ENCODE assay signal across 7 cellular contexts in the genomic region with DNA sequence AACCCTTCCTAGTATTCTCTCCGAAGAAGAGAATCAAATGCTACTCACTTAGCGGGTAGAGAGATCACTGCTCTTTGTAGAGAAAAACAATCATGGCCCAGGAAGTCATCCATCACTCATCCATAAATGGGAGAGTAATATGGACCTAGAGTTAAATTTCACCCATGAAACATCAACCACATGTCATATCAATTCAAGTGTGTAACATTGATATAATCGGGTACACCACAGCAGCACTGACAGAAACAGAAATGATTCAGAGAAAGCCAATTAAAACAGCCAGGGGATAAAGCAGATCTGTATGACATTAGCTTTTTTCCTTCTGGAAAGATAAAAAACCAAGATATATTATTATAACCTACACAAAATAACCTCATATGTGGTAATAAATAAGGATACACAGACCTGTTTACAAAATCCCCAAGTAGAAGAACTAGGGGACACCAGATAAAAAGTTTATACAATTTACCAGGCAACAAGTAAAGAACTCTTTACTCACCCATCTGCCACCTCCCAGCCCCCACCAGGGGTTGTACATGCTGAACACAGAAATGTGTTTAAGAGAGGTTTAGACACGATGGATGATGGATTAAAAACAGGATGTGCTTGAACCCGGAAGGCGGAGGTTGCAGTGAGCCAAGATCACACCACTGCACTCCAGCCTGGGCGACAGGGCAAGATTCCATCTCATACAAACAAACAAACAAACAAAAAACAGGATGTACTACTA. TPM values are rescaled to one million over a fixed set of nuclear protein-coding genes. Genes with fewer than 3 reads are reported as not detected.
DNase-seq lines count a peak whose midpoint lies in the region; ATAC-seq, FAIRE-seq and TF ChIP-seq lines count a peak whose summit lies in the region.
"Not testable (repeated sequence)": the region's sequence is repeated elsewhere in the genome, so short reads cannot be mapped to it uniquely, and the experiment has no call there.
"Had no signal": no experiment of that assay in that cellular context is flagged by ENCODE, and none has a peak within 500 bp of the region (broad histone marks: within the 10 kb centered on the region; RNA-seq: fewer than 3 reads in every experiment).

No MANE protein-coding gene starts in this region.

- H3K27ac Mint-ChIP-seq in GM23338 (peak overlapping the region; percentile 38; the same call in 1 of the 2 replicates), T-helper 17 cell (peak overlapping the region; percentile 57)

- not testable (repeated sequence) for H3K4me3 ChIP-seq in GM23338; OCI-LY7 (ENCODE audit: low read depth, low read length, poor library complexity, severe bottlenecking); GM12878; iPS-18a (ENCODE audit: low read length)

- H3K4me3 Mint-ChIP-seq in GM23338, T-helper 17 cell: not testable (repeated sequence)

- H3K4me1 Mint-ChIP-seq in GM23338 = peaks cover 20% of the 10 kb centered on the region; the same call in 2 of the 3 replicates
- not testable (repeated sequence) for H3K4me1 Mint-ChIP-seq in T-helper 17 cell

- H3K4me1 ChIP-seq in GM23338 (ENCODE audit: insufficient read depth) = peaks cover 10% of the 10 kb centered on the region; the same call in 1 of the 2 replicates
- not testable (repeated sequence) for H3K4me1 ChIP-seq in OCI-LY7 (ENCODE audit: insufficient read depth, low read length, poor library complexity, severe bottlenecking); GM12878 (ENCODE audit: control insufficient read depth, insufficient read depth, low read length); iPS-18a (ENCODE audit: control insufficient read depth, low read depth, low read length)

- intact Hi-C loops in OCI-LY7 (cut with micrococcal nuclease; ENCODE audit: unreplicated experiment); GM12878 (cut with micrococcal nuclease; ENCODE audit: unreplicated experiment): not testable (repeated sequence)

- SMC1A ChIA-PET in GM12878 (lab: Charles Lee; ENCODE audit: uncharacterized antibody, unreplicated experiment) = not testable (repeated sequence)

- not testable (repeated sequence) for H3K27ac ChIP-seq in GM23338 (ENCODE audit: low read depth); OCI-LY7 (ENCODE audit: low read depth, low read length, poor library complexity, severe bottlenecking); GM12878 (ENCODE audit: control insufficient read depth, insufficient read depth)
- H3K27ac ChIP-seq in iPS-18a (ENCODE audit: low read length) = peak overlapping the region; percentile 64

- H3K79me2 ChIP-seq in GM23338 (replicated peaks; ENCODE audit: insufficient read depth); OCI-LY7 (ENCODE audit: insufficient read depth, low read depth, low read length); GM12878 (ENCODE audit: control insufficient read depth, insufficient read depth, low read length): not testable (repeated sequence)

- not testable (repeated sequence) for H3K9me3 ChIP-seq in OCI-LY7 (ENCODE audit: low read length); T-helper 17 cell (ENCODE audit: control insufficient read depth, low read length, poor library complexity, severe bottlenecking); GM12878 (replicated peaks; ENCODE audit: control insufficient read depth, insufficient read depth, low read length); iPS-18a (ENCODE audit: control insufficient read depth, low read depth, low read length)

- TF ChIP-seq CTCF in GM23338 (conservative IDR thresholded peaks at IDR 0.05; ENCODE audit: low read depth in 2 of 2); OCI-LY7 (conservative IDR thresholded peaks at IDR 0.05; ENCODE audit: low read length); GM12878 (IDR thresholded peaks at IDR 0.05 in 2 of 3, conservative IDR thresholded peaks at IDR 0.05 in 1 of 3; ENCODE audit: control insufficient read depth in 2 of 3, extremely low read depth in 1 of 3, insufficient read depth in 1 of 3, low read depth in 3 of 3, low read length in 3 of 3): not testable (repeated sequence)

- not testable (repeated sequence) for H3F3A ChIP-seq in GM23338 (replicated peaks; ENCODE audit: low read depth)

- BruUV-seq in OCI-LY7 (replicated peaks; lab: Mats Ljungman, UMichigan) (TSS peak; percentile 13), GM12878 (replicated peaks; lab: Mats Ljungman, UMichigan) (TSS peak; percentile 10)

- FAIRE-seq in GM12878 (lab: Jason Lieb, UNC) = not testable (repeated sequence)

- H3K27me3 ChIP-seq in GM23338 (ENCODE audit: insufficient read depth); GM12878 (replicated peaks in 1 of 2; ENCODE audit: control insufficient read depth in 2 of 2, insufficient read depth in 2 of 2, low read length in 1 of 2); iPS-18a (ENCODE audit: control insufficient read depth, insufficient read depth, low read length): not testable (repeated sequence)

- WGBS in GM12878 (ENCODE audit: insufficient coverage, insufficient replicate concordance, low lambda C conversion rate, missing lambda C conversion rate) = 98% methylated on average over 6 of the region's 7 CpGs

- H3K9ac ChIP-seq in GM12878 (ENCODE audit: control insufficient read depth, insufficient read depth, low read length); iPS-18a (ENCODE audit: low read length): not testable (repeated sequence)

- not testable (repeated sequence) for H3K9me3 Mint-ChIP-seq in GM23338

- peaks cover 66% of the 10 kb centered on the region for H3K36me3 Mint-ChIP-seq in GM23338 (ENCODE audit: low read depth)
- H3K36me3 Mint-ChIP-seq in T-helper 17 cell (ENCODE audit: low read depth) = not testable (repeated sequence)

- not testable (repeated sequence) for H3K27me3 Mint-ChIP-seq in GM23338 (ENCODE audit: insufficient read depth, low read depth, poor library complexity); T-helper 17 cell

- RAD21 ChIA-PET in GM12878 (lab: Charles Lee; ENCODE audit: unreplicated experiment) = not testable (repeated sequence)

- not testable (repeated sequence) for TF ChIP-seq RAD21 in GM12878 (IDR thresholded peaks at IDR 0.05; ENCODE audit: insufficient read depth, low read depth, low read length)

- CTCF ChIA-PET in OCI-LY7 (lab: Charles Lee; ENCODE audit: unreplicated experiment) = not testable (repeated sequence)
- CTCF ChIA-PET in GM12878 (lab: Yijun Ruan, JAX) = interaction anchor here (0.6 to 1.0 kb wide), 2 partner anchors 10 to 94 kb away, joined by 3 read pairs; no protein-coding TSS in a partner anchor

- not testable (repeated sequence) for DNase-seq in GM23338 (ENCODE audit: low spot score); OCI-LY7 (ENCODE audit: low spot score); T-helper 17 cell; GM12878 (ENCODE audit: low read depth, low spot score)

- not testable (repeated sequence) for H2AFZ ChIP-seq in GM23338; OCI-LY7 (ENCODE audit: low read length); GM12878 (ENCODE audit: control insufficient read depth, low read depth, low read length)

- in situ Hi-C loops in GM12878 (cut with MboI) = loop anchor here (10.0 kb wide), 1 partner anchor 777 kb away; no protein-coding TSS in a partner anchor

- not testable (repeated sequence) for TF ChIP-seq EP300 in GM12878 (IDR thresholded peaks at IDR 0.05; ENCODE audit: borderline replicate concordance in 1 of 2, control insufficient read depth in 1 of 2, low read depth in 2 of 2, low read length in 2 of 2)

- not testable (repeated sequence) for H3K36me3 ChIP-seq in GM23338 (ENCODE audit: insufficient read depth)
- H3K36me3 ChIP-seq in OCI-LY7 (ENCODE audit: insufficient read depth, low read length) (peaks cover 84% of the 10 kb centered on the region), GM12878 (ENCODE audit: control insufficient read depth in 2 of 2, insufficient read depth in 2 of 2, low read length in 1 of 2) (peaks cover 6 to 14% of the 10 kb centered on the region in 2 experiments), iPS-18a (ENCODE audit: control insufficient read depth, low read depth, low read length) (peaks cover 22% of the 10 kb centered on the region)

- H3K4me2 ChIP-seq in GM23338; OCI-LY7 (ENCODE audit: low read length); GM12878 (ENCODE audit: control insufficient read depth, insufficient read depth): not testable (repeated sequence)

- POLR2A ChIA-PET in OCI-LY7 (lab: Charles Lee) = interaction anchor here (1.6 kb wide), 1 partner anchor 14 kb away, joined by 5 read pairs; a partner anchor contains a TSS
- POLR2A ChIA-PET in GM12878 (lab: Charles Lee) = interaction anchor here (1.0 kb wide), 1 partner anchor 18 kb away, joined by 5 read pairs; no protein-coding TSS in a partner anchor

- not testable (repeated sequence) for H4K20me1 ChIP-seq in GM23338 (replicated peaks; ENCODE audit: insufficient read depth); OCI-LY7 (ENCODE audit: insufficient read depth, low read length); GM12878 (ENCODE audit: control insufficient read depth, insufficient read depth)

- ATAC-seq in GM23338, T-helper 17 cell, GM12878: not testable (repeated sequence)

- H3K9me2 ChIP-seq in GM23338 (ENCODE audit: insufficient read depth); OCI-LY7 (ENCODE audit: insufficient read depth, low read length): not testable (repeated sequence)

- TF ChIP-seq POLR2A in GM12878 (IDR thresholded peaks at IDR 0.05; ENCODE audit: low read depth, low read length) = not testable (repeated sequence)

RNA-seq across cellular contexts. Expression of a gene that starts 14.3 kb away (rescaled TPM):
- total RNA-seq in GM23338 (2014; rRNA removed; shearing (Covaris generic)) = 25.4 and 29.1 TPM in 2 replicates
- polyA plus RNA-seq in GM23338 (2016; fragmentation: Nextera tagmentation; extraction: Ambion mirVana) (24.8 and 25.5 TPM in 2 replicates), GM12878 (2011; rRNA removed) (21.3 and 23.3 TPM in 2 replicates), GM12878 (2014; fragmentation: Illumina TruSeq; extraction: Trizol) (12.7 and 17.7 TPM in 2 replicates), GM12878 (2014; fragmentation: Nextera tagmentation; extraction: Ambion mirVana) (10 to 100 TPM; 17.0 to 18.3 TPM), GM12878 (2014; rRNA removed) (38.3 and 43.9 TPM in 2 replicates), GM12878 (2016; fragmentation: Nextera tagmentation; extraction: Ambion mirVana) (10 to 100 TPM; 31.6 to 38.4 TPM)
- total RNA-seq in OCI-LY7 (2014; rRNA removed; shearing (Covaris generic)) = 47.1 and 60.7 TPM in 2 replicates
- total RNA-seq in OCI-LY7 (2022) (42.5 and 48.2 TPM in 2 replicates), T-helper 17 cell (10 to 100 TPM; 38.0 to 44.0 TPM), GM12878 (2014; rRNA removed) (26.4 and 27.8 TPM in 2 replicates), GM12878 (2014; rRNA removed; fragmentation: Illumina TruSeq; extraction: Trizol) (21.0 and 21.2 TPM in 2 replicates), GM12878 (2021) (25.1 and 32.4 TPM in 2 replicates)
- total RNA-seq in GM12878 (2013; cell fraction: nucleolus; rRNA removed) = 90.6 and 113 TPM in 2 replicates
- polyA plus RNA-seq in GM12878 (2011; ENCODE audit: low read depth) = 31.0 TPM
- 24.1 and 34.0 TPM in 2 replicates for polyA plus RNA-seq in GM12878 (2011; cell fraction: cytosol; rRNA removed)
- 80.6 and 93.3 TPM in 2 replicates for polyA plus RNA-seq in GM12878 (2011; cell fraction: nucleus; rRNA removed)
- polyA plus RNA-seq in GM12878 (2012) = 30.8 and 40.1 TPM in 2 replicates
- 6.1 and 11.8 TPM in 2 replicates for polyA minus RNA-seq in GM12878 (2011; rRNA and poly(A)+ RNA removed)
- 5.9 and 7.0 TPM in 2 replicates for polyA minus RNA-seq in GM12878 (2011; cell fraction: cytosol; rRNA and poly(A)+ RNA removed)
- polyA minus RNA-seq in GM12878 (2011; cell fraction: nucleus; rRNA and poly(A)+ RNA removed) = 16.8 and 30.2 TPM in 2 replicates

RNA-seq across cellular contexts. Expression of a gene that starts 25.6 kb away (rescaled TPM):
- total RNA-seq in GM23338 (2014; rRNA removed; shearing (Covaris generic)) = not detected in 2 replicates
- 0.97 TPM in 1 of 2 replicates, not detected in the other for polyA plus RNA-seq in GM23338 (2016; fragmentation: Nextera tagmentation; extraction: Ambion mirVana)
- not detected in 2 replicates for total RNA-seq in OCI-LY7 (2014; rRNA removed; shearing (Covaris generic))
- not detected in 2 replicates for total RNA-seq in OCI-LY7 (2022)
- not detected for total RNA-seq in T-helper 17 cell
- not detected in 2 replicates for total RNA-seq in GM12878 (2013; cell fraction: nucleolus; rRNA removed)
- not detected in 2 replicates for total RNA-seq in GM12878 (2014; rRNA removed)
- not detected in 2 replicates for total RNA-seq in GM12878 (2014; rRNA removed; fragmentation: Illumina TruSeq; extraction: Trizol)
- not detected in 2 replicates for total RNA-seq in GM12878 (2021)
- 1.0 TPM for polyA plus RNA-seq in GM12878 (2011; ENCODE audit: low read depth)
- not detected in 2 replicates for polyA plus RNA-seq in GM12878 (2011; rRNA removed)
- polyA plus RNA-seq in GM12878 (2011; cell fraction: cytosol; rRNA removed) = not detected in 2 replicates
- not detected in 2 replicates for polyA plus RNA-seq in GM12878 (2011; cell fraction: nucleus; rRNA removed)
- 2.1 and 2.8 TPM in 2 replicates for polyA plus RNA-seq in GM12878 (2012)
- polyA plus RNA-seq in GM12878 (2014; fragmentation: Illumina TruSeq; extraction: Trizol) = not detected in 2 replicates
- under 1 TPM; 0.05 to 0.40 TPM for polyA plus RNA-seq in GM12878 (2014; fragmentation: Nextera tagmentation; extraction: Ambion mirVana)
- not detected in 2 replicates for polyA plus RNA-seq in GM12878 (2014; rRNA removed)
- polyA plus RNA-seq in GM12878 (2016; fragmentation: Nextera tagmentation; extraction: Ambion mirVana) = 1 to 10 TPM; 1.6 to 2.3 TPM
- polyA minus RNA-seq in GM12878 (2011; rRNA and poly(A)+ RNA removed) = 0.21 TPM in 1 of 2 replicates, not detected in the other
- not detected in 2 replicates for polyA minus RNA-seq in GM12878 (2011; cell fraction: cytosol; rRNA and poly(A)+ RNA removed)
- 0.19 TPM in 1 of 2 replicates, not detected in the other for polyA minus RNA-seq in GM12878 (2011; cell fraction: nucleus; rRNA and poly(A)+ RNA removed)
- total RNA-seq: CD4-positive, alpha-beta memory T cell; GM23248 had no signal
- polyA plus RNA-seq: GM23248 had no signal

RNA-seq across cellular contexts. Expression of a gene that starts 51.5 kb away (rescaled TPM):
- 21.7 and 33.8 TPM in 2 replicates for total RNA-seq in GM23338 (2014; rRNA removed; shearing (Covaris generic))
- polyA plus RNA-seq in GM23338 (2016; fragmentation: Nextera tagmentation; extraction: Ambion mirVana) = 6.6 and 8.6 TPM in 2 replicates
- total RNA-seq in OCI-LY7 (2014; rRNA removed; shearing (Covaris generic)) = 130 and 149 TPM in 2 replicates
- 230 and 263 TPM in 2 replicates for total RNA-seq in OCI-LY7 (2022)
- total RNA-seq in T-helper 17 cell = 10 to 100 TPM; 33.9 to 50.5 TPM
- total RNA-seq in GM12878 (2013; cell fraction: nucleolus; rRNA removed) = 58.5 and 75.7 TPM in 2 replicates
- 47.4 and 57.8 TPM in 2 replicates for total RNA-seq in GM12878 (2014; rRNA removed)
- total RNA-seq in GM12878 (2014; rRNA removed; fragmentation: Illumina TruSeq; extraction: Trizol) = 18.8 and 19.7 TPM in 2 replicates
- total RNA-seq in GM12878 (2021) = 76.0 and 76.2 TPM in 2 replicates
- polyA plus RNA-seq in GM12878 (2011; ENCODE audit: low read depth) = 13.3 TPM
- polyA plus RNA-seq in GM12878 (2011; rRNA removed) = 19.8 and 35.9 TPM in 2 replicates
- polyA plus RNA-seq in GM12878 (2011; cell fraction: cytosol; rRNA removed) = 93.9 and 138 TPM in 2 replicates
- polyA plus RNA-seq in GM12878 (2011; cell fraction: nucleus; rRNA removed) = 24.8 and 48.1 TPM in 2 replicates
- polyA plus RNA-seq in GM12878 (2012) = 39.8 and 46.0 TPM in 2 replicates
- 6.7 and 18.0 TPM in 2 replicates for polyA plus RNA-seq in GM12878 (2014; fragmentation: Illumina TruSeq; extraction: Trizol)
- 1 to 10 TPM; 5.8 to 8.0 TPM for polyA plus RNA-seq in GM12878 (2014; fragmentation: Nextera tagmentation; extraction: Ambion mirVana)
- polyA plus RNA-seq in GM12878 (2014; rRNA removed) = 72.6 and 75.6 TPM in 2 replicates
- 100 to 1,000 TPM in 1 of 2 experiments, 10 to 100 TPM in 1; 85.0 to 111 TPM for polyA plus RNA-seq in GM12878 (2016; fragmentation: Nextera tagmentation; extraction: Ambion mirVana)
- 68.1 and 120 TPM in 2 replicates for polyA minus RNA-seq in GM12878 (2011; rRNA and poly(A)+ RNA removed)
- 36.6 and 53.6 TPM in 2 replicates for polyA minus RNA-seq in GM12878 (2011; cell fraction: cytosol; rRNA and poly(A)+ RNA removed)
- 9.7 and 27.0 TPM in 2 replicates for polyA minus RNA-seq in GM12878 (2011; cell fraction: nucleus; rRNA and poly(A)+ RNA removed)
